In genomic region chr20:48864738-48865318, GRCh38 we compare ENCODE assay signal across 18 cellular contexts. TPM values are rescaled to one million over a fixed set of nuclear protein-coding genes. Genes with fewer than 3 reads are reported as not detected.
DNase-seq lines count a peak whose midpoint lies in the region; ATAC-seq and TF ChIP-seq lines count a peak whose summit lies in the region.
"Had no signal": no experiment of that assay in that cellular context is flagged by ENCODE, and none has a peak within 500 bp of the region (broad histone marks: within the 10 kb centered on the region; RNA-seq: fewer than 3 reads in every experiment).

No MANE protein-coding gene starts in this region.

- intact Hi-C loops in psoas muscle (cut with DNase I) (no loop called here), CD14-positive monocyte (cut with micrococcal nuclease) (loop anchor here in 1 of 2 donors (5.0 kb wide), 1 partner anchor 38 kb away; the partner anchor contains the start of gene PREX1)

- peaks cover 0 to 2% (median 0%) of the 10 kb centered on the region in 3 donors for H3K27me3 Mint-ChIP-seq in CD14-positive monocyte (ENCODE audit: low read depth in 3 of 3)
- H3K27me3 Mint-ChIP-seq: IgD-negative memory B cell had no signal

- TF ChIP-seq CTCF in NB4 (IDR thresholded peaks at IDR 0.05; ENCODE audit: low read depth, low read length) (no peak), WERI-Rb-1 (IDR thresholded peaks at IDR 0.05; ENCODE audit: low read depth, low read length) (no peak), psoas muscle (IDR thresholded peaks at IDR 0.05) (no peak), CD14-positive monocyte (IDR thresholded peaks at IDR 0.05) (no peak)

- no peaks in the 10 kb centered on the region for H4K20me1 ChIP-seq in BLaER1

- WGBS in psoas muscle, 3 donors = 47 to 65% (median 60%) methylated on average over 5 of the region's 5 CpGs

- H3K4me1 Mint-ChIP-seq in CD14-positive monocyte = peaks cover 64% of the 10 kb centered on the region

- H3K4me1 ChIP-seq in BLaER1 (peaks cover 57% of the 10 kb centered on the region), psoas muscle (no peaks in the 10 kb centered on the region)
- H3K4me1 ChIP-seq: HAP-1 had no signal

- DNase-seq in NB4 (ENCODE audit: low read depth) = peak; percentile 40
- peak; percentile 48 for DNase-seq in WERI-Rb-1
- DNase-seq in psoas muscle = no peak
- DNase-seq in OCI-M1 (lab: John Stamatoyannopoulos, UW) = no peak
- no peak for DNase-seq in CD14-positive monocyte (ENCODE audit: low spot score)
- DNase-seq: COR-L47, DMS153, NCI-H1417, NCI-H1930, NCI-H2171, NCI-H446 treated with DMSO at 0.1 percent for 48 hours, SHP77 treated with DMSO at 0.1 percent for 48 hours had no signal

- peaks cover 0 to 2% of the 10 kb centered on the region in 2 donors for H3K36me3 Mint-ChIP-seq in CD14-positive monocyte
- H3K36me3 Mint-ChIP-seq: IgD-negative memory B cell had no signal

- H3K36me3 ChIP-seq in BLaER1 (no peaks in the 10 kb centered on the region), WERI-Rb-1 (no peaks in the 10 kb centered on the region), psoas muscle (ENCODE audit: insufficient read depth in 1 of 2, low read depth in 1 of 2) (no peaks in the 10 kb centered on the region)
- H3K36me3 ChIP-seq: HAP-1 had no signal

- H3K4me3 ChIP-seq in BLaER1 = no peak overlapping the region
- no peak overlapping the region for H3K4me3 ChIP-seq in NB4 (ENCODE audit: low read depth, low read length)
- H3K4me3 ChIP-seq in WERI-Rb-1 (ENCODE audit: low read depth, low read length) = no peak overlapping the region
- no peak overlapping the region for H3K4me3 ChIP-seq in psoas muscle
- H3K4me3 ChIP-seq: HAP-1 had no signal

- H3K9me3 Mint-ChIP-seq in CD14-positive monocyte = peaks cover 0 to 6% (median 0%) of the 10 kb centered on the region in 7 donors

- H3K27ac Mint-ChIP-seq in CD14-positive monocyte = peak overlapping the region in 1 of 7 donors; percentile 53
- H3K27ac Mint-ChIP-seq: IgD-negative memory B cell had no signal

- no peak overlapping the region for H3K4me3 Mint-ChIP-seq in CD14-positive monocyte

- peak overlapping the region; percentile 76 for H3K4me2 ChIP-seq in BLaER1

- ATAC-seq in psoas muscle (peak; percentile 91 to 96 (median 96)), HG03196 (IDR thresholded peaks at IDR 0.05; ENCODE audit: unreplicated experiment) (no peak), HG03342 (IDR thresholded peaks at IDR 0.05; ENCODE audit: unreplicated experiment) (no peak)
- ATAC-seq: SK-N-SH treated with all-trans-retinoic acid at 6 μM for 48 hours had no signal

- H3K9ac ChIP-seq in BLaER1 = peak overlapping the region; percentile 25; the same call in 1 of the 2 replicates

- H3K9me3 ChIP-seq in BLaER1 (no peaks in the 10 kb centered on the region), WERI-Rb-1 (ENCODE audit: severe bottlenecking) (no peaks in the 10 kb centered on the region), psoas muscle (no peaks in the 10 kb centered on the region)
- H3K9me3 ChIP-seq: HAP-1 had no signal

- no peaks in the 10 kb centered on the region for H3K27me3 ChIP-seq in BLaER1
- no peaks in the 10 kb centered on the region for H3K27me3 ChIP-seq in WERI-Rb-1 (ENCODE audit: insufficient read depth, low read depth, severe bottlenecking)
- peaks cover 0 to 2% (median 0%) of the 10 kb centered on the region in 3 donors for H3K27me3 ChIP-seq in psoas muscle (ENCODE audit: insufficient read depth in 3 of 3, low read length in 2 of 3)

- no peak overlapping the region for H3K27ac ChIP-seq in BLaER1
- peak overlapping the region; percentile 41 for H3K27ac ChIP-seq in WERI-Rb-1
- H3K27ac ChIP-seq in psoas muscle = peak overlapping the region; percentile 64

- TF ChIP-seq POLR2A in NB4 (IDR thresholded peaks at IDR 0.05; ENCODE audit: extremely low read depth, insufficient read length) = no peak

RNA-seq across cellular contexts. Expression of gene PREX1, which starts 37.0 kb away (rescaled TPM):
- total RNA-seq in psoas muscle = 1 to 10 TPM; 5.3 to 8.3 (median 6.9) TPM
- polyA plus RNA-seq in psoas muscle (1 to 10 TPM; 2.5 to 4.0 (median 3.5) TPM), CD14-positive monocyte (10 to 100 TPM; 24.3 to 27.5 TPM)

RNA-seq across cellular contexts. Expression of gene ARFGEF2, which starts 56.7 kb away (rescaled TPM):
- 10 to 100 TPM; 21.3 to 36.1 (median 23.4) TPM for total RNA-seq in psoas muscle
- polyA plus RNA-seq in psoas muscle = 10 to 100 TPM in 2 of 3 donors, 1 to 10 TPM in 1; 7.8 to 23.7 (median 12.5) TPM
- polyA plus RNA-seq in CD14-positive monocyte = 1 to 10 TPM; 4.6 to 5.5 TPM

Comparison
In these comparisons a context has a peak if more than half of its experiments do, and no peak if none do; other contexts are left out.
1. DNase-seq: peak in NB4 (single experiment) and WERI-Rb-1 (single experiment); none in psoas muscle (0 of 2), OCI-M1 (single experiment) and CD14-positive monocyte (single experiment).
2. ATAC-seq: peak in psoas muscle (4 of 4); none in HG03196 (single experiment) and HG03342 (single experiment).
3. RNA of gene PREX1, which starts 37.0 kb away (polyA plus RNA-seq): 24.3 to 27.5 TPM in CD14-positive monocyte; 2.5 to 4.0 TPM in psoas muscle; every median in the first group is over 4 times any median in the second.